In genomic region chr3:32817561-32818430, GRCh38 we compare ENCODE assay signal across 7 cellular contexts. TPM values are rescaled to one million over a fixed set of nuclear protein-coding genes. Genes with fewer than 3 reads are reported as not detected.
A peak's percentile ranks its signal among the peaks of the same experiment; 100 is the strongest.
DNase-seq lines count a peak whose midpoint lies in the region; ATAC-seq and TF ChIP-seq lines count a peak whose summit lies in the region.

TRIM71 (plus strand) TSS chr3:32817997; CDS start chr3:32818081, 84 bp downstream.

- no peak for ATAC-seq in GM21529 (IDR thresholded peaks at IDR 0.05; ENCODE audit: unreplicated experiment)

- H3K27ac Mint-ChIP-seq in neural crest cell (ENCODE audit: unreplicated experiment): peak within 1 kb of the TSS; percentile 98

- DNase-seq in GM10266 (ENCODE audit: extremely low spot score) (peak; percentile 56), NB4 (ENCODE audit: low read depth) (peak; percentile 78), ecto neural progenitor cell (ENCODE audit: low spot score) (peak; percentile 76), neural crest cell (ENCODE audit: low read depth, low spot score) (no peak), medulla oblongata (ENCODE audit: extremely low spot score) (no peak), germinal center (ENCODE audit: low spot score) (no peak)

- peaks cover 71% of the 10 kb centered on the region for H3K4me1 Mint-ChIP-seq in neural crest cell

- H3K4me3 ChIP-seq in NB4 (ENCODE audit: low read depth, low read length): peak within 1 kb of the TSS; percentile 76

- TF ChIP-seq POLR2A in NB4 (IDR thresholded peaks at IDR 0.05; ENCODE audit: extremely low read depth, insufficient read length): no peak

- H3K36me3 Mint-ChIP-seq in neural crest cell (ENCODE audit: low read depth): peaks cover 21% of the 10 kb centered on the region

- H3K27me3 Mint-ChIP-seq in neural crest cell (ENCODE audit: low read depth): peaks cover 13% of the 10 kb centered on the region

- H3K9me3 Mint-ChIP-seq in neural crest cell: no peaks in the 10 kb centered on the region

- TF ChIP-seq CTCF in GM10266 (IDR thresholded peaks at IDR 0.05; ENCODE audit: control insufficient read depth, insufficient read depth, low read depth, missing control alignments) (no peak), NB4 (IDR thresholded peaks at IDR 0.05; ENCODE audit: low read depth, low read length) (no peak), neural crest cell (conservative IDR thresholded peaks at IDR 0.05) (no peak)

- H3K4me3 Mint-ChIP-seq in neural crest cell: peak within 1 kb of the TSS; percentile 96

RNA-seq across cellular contexts. Expression of gene TRIM71, which starts in this region (rescaled TPM):
- 92.4 and 95.2 TPM in 2 replicates for total RNA-seq in neural crest cell

Comparison
In these comparisons a context has a peak if more than half of its experiments do, and no peak if none do; other contexts are left out.
1. DNase-seq: peak in GM10266 (single experiment), NB4 (single experiment) and ecto neural progenitor cell (single experiment); none in neural crest cell (single experiment), medulla oblongata (single experiment) and germinal center (single experiment).